In the genomic region with DNA sequence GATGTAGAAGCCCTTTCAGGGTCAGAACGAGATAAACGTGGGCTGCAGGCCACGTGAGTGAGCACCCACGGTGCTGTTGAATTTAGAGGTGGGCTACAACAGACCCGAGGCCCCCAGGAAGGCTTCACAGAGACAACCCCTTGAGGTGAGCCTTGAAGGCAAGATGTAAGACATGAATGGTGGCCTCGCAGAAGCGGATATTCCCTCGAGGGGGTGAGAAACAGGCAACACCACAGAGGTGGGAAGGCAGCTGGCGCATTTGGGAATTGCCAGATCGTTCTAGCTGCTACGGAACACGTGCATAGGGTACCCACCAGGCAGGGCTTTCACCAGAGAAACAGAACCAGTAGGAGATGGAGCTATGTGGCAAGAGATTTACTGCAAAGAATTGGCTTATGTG, we compare ENCODE assay signal across 28 cellular contexts.
"Had no signal": no experiment of that assay in that cellular context is flagged by ENCODE, and none has a peak within 500 bp of the region (broad histone marks: within the 10 kb centered on the region; RNA-seq: fewer than 3 reads in every experiment).

No MANE protein-coding gene starts in this region.

- H3K4me1 Mint-ChIP-seq: activated CD4-positive, alpha-beta memory T cell treated with anti-CD3 and anti-CD28 coated beads, Interleukin-2, amount 10 ng/mL, durations not matched to agents 7 days and 5 days; activated CD4-positive, alpha-beta T cell treated with anti-CD3 and anti-CD28 coated beads, Interleukin-2, amount 10 ng/mL, durations not matched to agents 7 days and 5 days; activated naive CD4-positive, alpha-beta T cell treated with anti-CD3 and anti-CD28 coated beads, Interleukin-2, amount 10 ng/mL, durations not matched to agents 7 days and 5 days; activated naive CD8-positive, alpha-beta T cell treated with anti-CD3 and anti-CD28 coated beads, Interleukin-2, amount 10 ng/mL, durations not matched to agents 7 days and 5 days; central memory CD8-positive, alpha-beta T cell had no signal

- H3K27me3 ChIP-seq: ascending aorta, breast epithelium, cardiac muscle cell, esophagus squamous epithelium had no signal

- H3K36me3 ChIP-seq: ascending aorta, breast epithelium, cardiac muscle cell, esophagus squamous epithelium had no signal

- H3K27me3 Mint-ChIP-seq: activated T-cell treated with anti-CD3 and anti-CD28 coated beads, Interleukin-2, amount 50 U/mL, for 24 hours; brain; T-helper 17 cell had no signal

- DNase-seq: activated CD4-positive, alpha-beta memory T cell treated with anti-CD3 and anti-CD28 coated beads, Interleukin-2, amount 10 ng/mL, durations not matched to agents 7 days and 5 days; activated CD4-positive, alpha-beta T cell treated with anti-CD3 and anti-CD28 coated beads for 1 hour; activated CD4-positive, alpha-beta T cell treated with anti-CD3 and anti-CD28 coated beads for 4 hours; activated CD4-positive, alpha-beta T cell treated with anti-CD3 and anti-CD28 coated beads, Interleukin-2, amount 10 ng/mL, durations not matched to agents 7 days and 5 days; activated CD4-positive, alpha-beta T cell treated with anti-CD3 and anti-CD28 coated beads, Interleukin-2, amount 50 U/mL, for 4 hours; activated CD8-positive, alpha-beta memory T cell treated with anti-CD3 and anti-CD28 coated beads, Interleukin-2, amount 50 U/mL, for 48 hours; activated gamma-delta T cell; activated naive CD4-positive, alpha-beta T cell; activated naive CD4-positive, alpha-beta T cell treated with anti-CD3 and anti-CD28 coated beads, Interleukin-2, amount 10 ng/mL, durations not matched to agents 7 days and 5 days; activated naive CD8-positive, alpha-beta T cell treated with anti-CD3 and anti-CD28 coated beads, Interleukin-2, amount 10 ng/mL, durations not matched to agents 7 days and 5 days; activated T-cell treated with anti-CD3 and anti-CD28 coated beads for 4 hours; activated T-cell treated with anti-CD3 and anti-CD28 coated beads, Interleukin-2, amount 50 U/mL, for 24 hours; activated T-cell treated with anti-CD3 and anti-CD28 coated beads, Interleukin-2, amount 50 U/mL, for 72 hours; cortex of kidney; effector CD8-positive, alpha-beta T cell; esophagus squamous epithelium; foreskin melanocyte; T-helper 1 cell; T-helper 17 cell; T1000 had no signal

- H3K4me3 ChIP-seq: ascending aorta, breast epithelium, cardiac muscle cell, esophagus squamous epithelium had no signal

- H3K9me3 ChIP-seq: ascending aorta, breast epithelium, esophagus squamous epithelium had no signal

- H3K9me3 Mint-ChIP-seq: activated CD4-positive, alpha-beta memory T cell treated with anti-CD3 and anti-CD28 coated beads, Interleukin-2, amount 10 ng/mL, durations not matched to agents 7 days and 5 days; activated CD4-positive, alpha-beta T cell treated with anti-CD3 and anti-CD28 coated beads, Interleukin-2, amount 10 ng/mL, durations not matched to agents 7 days and 5 days; activated naive CD4-positive, alpha-beta T cell treated with anti-CD3 and anti-CD28 coated beads, Interleukin-2, amount 10 ng/mL, durations not matched to agents 7 days and 5 days; activated naive CD4-positive, alpha-beta T cell treated with anti-CD3 and anti-CD28 coated beads, Interleukin-2, amount 50 U/mL, for 72 hours; activated naive CD8-positive, alpha-beta T cell treated with anti-CD3 and anti-CD28 coated beads, Interleukin-2, amount 10 ng/mL, durations not matched to agents 7 days and 5 days; activated T-cell treated with anti-CD3 and anti-CD28 coated beads, Interleukin-2, amount 50 U/mL, for 24 hours; activated T-cell treated with anti-CD3 and anti-CD28 coated beads, Interleukin-2, amount 50 U/mL, for 72 hours; brain; central memory CD8-positive, alpha-beta T cell; T-helper 2 cell treated with Interferon-gamma antibody and Interleukin-4, amounts not matched to agents 5 μg/mL and 100 μg/mL, for 36 hours had no signal

- H3K4me3 Mint-ChIP-seq: activated CD4-positive, alpha-beta memory T cell treated with anti-CD3 and anti-CD28 coated beads, Interleukin-2, amount 10 ng/mL, durations not matched to agents 7 days and 5 days; activated CD4-positive, alpha-beta T cell treated with anti-CD3 and anti-CD28 coated beads, Interleukin-2, amount 10 ng/mL, durations not matched to agents 7 days and 5 days; activated naive CD4-positive, alpha-beta T cell treated with anti-CD3 and anti-CD28 coated beads, Interleukin-2, amount 10 ng/mL, durations not matched to agents 7 days and 5 days; activated naive CD8-positive, alpha-beta T cell treated with anti-CD3 and anti-CD28 coated beads, Interleukin-2, amount 10 ng/mL, durations not matched to agents 7 days and 5 days; activated T-cell treated with anti-CD3 and anti-CD28 coated beads, Interleukin-2, amount 50 U/mL, for 24 hours; activated T-cell treated with anti-CD3 and anti-CD28 coated beads, Interleukin-2, amount 50 U/mL, for 72 hours; brain; central memory CD8-positive, alpha-beta T cell; T-helper 17 cell; T-helper 2 cell treated with Interferon-gamma antibody and Interleukin-4, amounts not matched to agents 5 μg/mL and 100 μg/mL, for 36 hours had no signal

- ATAC-seq: activated naive CD4-positive, alpha-beta T cell treated with anti-CD3 and anti-CD28 coated beads, Interleukin-2, amount 50 U/mL, for 72 hours; activated T-cell treated with anti-CD3 and anti-CD28 coated beads, Interleukin-2, amount 50 U/mL, for 72 hours; T-helper 17 cell had no signal

- H3K4me1 ChIP-seq: breast epithelium had no signal

- H3K36me3 Mint-ChIP-seq: activated naive CD4-positive, alpha-beta T cell treated with anti-CD3 and anti-CD28 coated beads, Interleukin-2, amount 10 ng/mL, durations not matched to agents 7 days and 5 days; activated naive CD4-positive, alpha-beta T cell treated with anti-CD3 and anti-CD28 coated beads, Interleukin-2, amount 50 U/mL, for 72 hours; activated naive CD8-positive, alpha-beta T cell treated with anti-CD3 and anti-CD28 coated beads, Interleukin-2, amount 10 ng/mL, durations not matched to agents 7 days and 5 days had no signal

- H3K27ac Mint-ChIP-seq: activated CD4-positive, alpha-beta memory T cell treated with anti-CD3 and anti-CD28 coated beads, Interleukin-2, amount 10 ng/mL, durations not matched to agents 7 days and 5 days; activated CD4-positive, alpha-beta T cell treated with anti-CD3 and anti-CD28 coated beads, Interleukin-2, amount 10 ng/mL, durations not matched to agents 7 days and 5 days; activated naive CD4-positive, alpha-beta T cell treated with anti-CD3 and anti-CD28 coated beads, Interleukin-2, amount 10 ng/mL, durations not matched to agents 7 days and 5 days; activated naive CD4-positive, alpha-beta T cell treated with anti-CD3 and anti-CD28 coated beads, Interleukin-2, amount 50 U/mL, for 72 hours; activated naive CD8-positive, alpha-beta T cell treated with anti-CD3 and anti-CD28 coated beads, Interleukin-2, amount 10 ng/mL, durations not matched to agents 7 days and 5 days; activated T-cell treated with anti-CD3 and anti-CD28 coated beads, Interleukin-2, amount 50 U/mL, for 24 hours; activated T-cell treated with anti-CD3 and anti-CD28 coated beads, Interleukin-2, amount 50 U/mL, for 72 hours; brain; T-helper 17 cell; T-helper 2 cell treated with Interferon-gamma antibody and Interleukin-4, amounts not matched to agents 5 μg/mL and 100 μg/mL, for 36 hours had no signal

- H3K27ac ChIP-seq: ascending aorta, cardiac muscle cell, epithelial cell of prostate had no signal
